ENCODE assay signal across 1 cellular context in the genomic region with DNA sequence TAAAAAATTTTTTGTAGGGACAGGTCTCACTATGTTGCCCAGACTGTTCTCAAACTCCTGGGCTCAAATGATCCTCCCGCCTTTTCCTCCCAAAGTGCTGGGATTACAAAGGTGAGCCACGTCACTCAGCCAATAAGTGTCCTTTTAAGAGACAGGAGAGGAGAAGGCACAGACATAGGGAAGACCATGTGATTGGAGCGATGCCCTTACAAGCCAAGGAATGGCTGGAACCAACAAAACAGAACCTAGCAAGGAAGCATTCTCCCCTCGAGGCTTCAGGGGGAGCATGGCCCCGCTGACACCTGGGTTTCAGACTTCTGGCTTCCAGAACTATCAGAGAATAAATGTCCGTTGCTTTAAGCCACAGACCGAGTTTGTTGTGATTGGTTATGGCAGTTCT.
TF ChIP-seq lines count a peak whose summit lies in the region.

No MANE protein-coding gene starts in this region.

TF ChIP-seq in H1, 55 proteins besides CTCF, POLR2A, EP300 and RAD21:
- TF ChIP-seq, protein P1, sequence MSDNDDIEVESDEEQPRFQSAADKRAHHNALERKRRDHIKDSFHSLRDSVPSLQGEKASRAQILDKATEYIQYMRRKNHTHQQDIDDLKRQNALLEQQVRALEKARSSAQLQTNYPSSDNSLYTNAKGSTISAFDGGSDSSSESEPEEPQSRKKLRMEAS (IDR thresholded peaks at IDR 0.05): peak; percentile 70; the same call in 1 of the 2 replicates
- no peak for TF ChIP-seq POLR2AphosphoS5 (IDR thresholded peaks at IDR 0.05; ENCODE audit: low read depth, low read length)
- no peak for TF ChIP-seq SIRT6 (IDR thresholded peaks at IDR 0.05; ENCODE audit: low read length)
- TF ChIP-seq, protein P2, sequence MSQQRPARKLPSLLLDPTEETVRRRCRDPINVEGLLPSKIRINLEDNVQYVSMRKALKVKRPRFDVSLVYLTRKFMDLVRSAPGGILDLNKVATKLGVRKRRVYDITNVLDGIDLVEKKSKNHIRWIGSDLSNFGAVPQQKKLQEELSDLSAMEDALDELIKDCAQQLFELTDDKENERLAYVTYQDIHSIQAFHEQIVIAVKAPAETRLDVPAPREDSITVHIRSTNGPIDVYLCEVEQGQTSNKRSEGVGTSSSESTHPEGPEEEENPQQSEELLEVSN (IDR thresholded peaks at IDR 0.05): peak; percentile 78; the same call in 1 of the 2 replicates
- no peak for TF ChIP-seq NANOG (IDR thresholded peaks at IDR 0.05; ENCODE audit: insufficient read depth, low read depth, low read length, poor library complexity, severe bottlenecking)
TF ChIP-seq in H1: peak in this region for 2.
